In genomic region chr1:26909951-26910342, GRCh38 we compare ENCODE assay signal across 21 cellular contexts. TPM values are rescaled to one million over a fixed set of nuclear protein-coding genes. Genes with fewer than 3 reads are reported as not detected.
"Had no signal": no experiment of that assay in that cellular context is flagged by ENCODE, and none has a peak within 500 bp of the region (broad histone marks: within the 10 kb centered on the region; RNA-seq: fewer than 3 reads in every experiment).

No MANE protein-coding gene starts in this region.

- H3K4me3 Mint-ChIP-seq: activated B cell treated with CpG ODN at 0.5 μM for 24 hours; activated CD4-positive, alpha-beta memory T cell treated with anti-CD3 and anti-CD28 coated beads for 36 hours; activated CD4-positive, alpha-beta T cell treated with anti-CD3 and anti-CD28 coated beads, Interleukin-2, amount 10 ng/mL, durations not matched to agents 7 days and 5 days; activated naive CD4-positive, alpha-beta T cell treated with anti-CD3 and anti-CD28 coated beads, Interleukin-2, amount 10 ng/mL, durations not matched to agents 7 days and 5 days; activated naive CD8-positive, alpha-beta T cell treated with anti-CD3 and anti-CD28 coated beads for 36 hours; activated T-cell treated with anti-CD3 and anti-CD28 coated beads, Interleukin-2, amount 50 U/mL, for 4 hours had no signal

- H3K9me3 Mint-ChIP-seq: activated B cell treated with CpG ODN at 0.5 μM for 24 hours; activated CD4-positive, alpha-beta memory T cell treated with anti-CD3 and anti-CD28 coated beads for 36 hours; activated CD4-positive, alpha-beta T cell treated with anti-CD3 and anti-CD28 coated beads, Interleukin-2, amount 10 ng/mL, durations not matched to agents 7 days and 5 days; activated naive CD4-positive, alpha-beta T cell treated with anti-CD3 and anti-CD28 coated beads, Interleukin-2, amount 10 ng/mL, durations not matched to agents 7 days and 5 days; activated naive CD8-positive, alpha-beta T cell treated with anti-CD3 and anti-CD28 coated beads for 36 hours; activated T-cell treated with anti-CD3 and anti-CD28 coated beads, Interleukin-2, amount 50 U/mL, for 4 hours had no signal

- H3K27me3 Mint-ChIP-seq: activated B cell treated with CpG ODN at 0.5 μM for 24 hours; activated CD4-positive, alpha-beta memory T cell treated with anti-CD3 and anti-CD28 coated beads for 36 hours; activated naive CD8-positive, alpha-beta T cell treated with anti-CD3 and anti-CD28 coated beads for 36 hours had no signal

- DNase-seq: activated B cell treated with CpG ODN at 0.5 μM for 24 hours; activated CD4-positive, alpha-beta memory T cell treated with anti-CD3 and anti-CD28 coated beads for 36 hours; activated CD4-positive, alpha-beta T cell treated with anti-CD3 and anti-CD28 coated beads, Interleukin-2, amount 10 ng/mL, durations not matched to agents 7 days and 5 days; activated CD8-positive, alpha-beta memory T cell treated with anti-CD3 and anti-CD28 coated beads for 24 hours; activated gamma-delta T cell treated with Interleukin-2 at 50 U/mL for 16 hours; activated naive CD4-positive, alpha-beta T cell treated with anti-CD3 and anti-CD28 coated beads, Interleukin-2, amount 10 ng/mL, durations not matched to agents 7 days and 5 days; activated naive CD8-positive, alpha-beta T cell treated with anti-CD3 and anti-CD28 coated beads for 36 hours; activated T-cell treated with anti-CD3 and anti-CD28 coated beads, Interleukin-2, amount 50 U/mL, for 4 hours; Karpas-422; MM.1S; NCI-H1105; NCI-H1436; NCI-H1694 treated with DMSO at 0.1 percent for 48 hours; NCI-H2029 treated with DMSO at 0.1 percent for 48 hours; NCI-H510A treated with DMSO at 0.1 percent for 48 hours; NCI-H69; SHP77; T-helper 2 cell; T1000 had no signal

- H3K4me1 Mint-ChIP-seq: activated B cell treated with CpG ODN at 0.5 μM for 24 hours; activated CD4-positive, alpha-beta T cell treated with anti-CD3 and anti-CD28 coated beads, Interleukin-2, amount 10 ng/mL, durations not matched to agents 7 days and 5 days; activated naive CD4-positive, alpha-beta T cell treated with anti-CD3 and anti-CD28 coated beads, Interleukin-2, amount 10 ng/mL, durations not matched to agents 7 days and 5 days; activated naive CD8-positive, alpha-beta T cell treated with anti-CD3 and anti-CD28 coated beads for 36 hours had no signal

- H3K27ac Mint-ChIP-seq: activated B cell treated with CpG ODN at 0.5 μM for 24 hours; activated CD4-positive, alpha-beta memory T cell treated with anti-CD3 and anti-CD28 coated beads for 36 hours; activated naive CD4-positive, alpha-beta T cell treated with anti-CD3 and anti-CD28 coated beads, Interleukin-2, amount 10 ng/mL, durations not matched to agents 7 days and 5 days; activated naive CD8-positive, alpha-beta T cell treated with anti-CD3 and anti-CD28 coated beads for 36 hours had no signal

- H3K36me3 Mint-ChIP-seq: activated CD4-positive, alpha-beta memory T cell treated with anti-CD3 and anti-CD28 coated beads for 36 hours; activated naive CD4-positive, alpha-beta T cell treated with anti-CD3 and anti-CD28 coated beads, Interleukin-2, amount 10 ng/mL, durations not matched to agents 7 days and 5 days; activated naive CD8-positive, alpha-beta T cell treated with anti-CD3 and anti-CD28 coated beads for 36 hours had no signal

- ATAC-seq: activated T-cell treated with anti-CD3 and anti-CD28 coated beads, Interleukin-2, amount 50 U/mL, for 4 hours had no signal

RNA-seq across cellular contexts. Expression of gene NR0B2, which starts 3.8 kb away (rescaled TPM):
- total RNA-seq: activated B cell treated with CpG ODN at 0.5 μM for 24 hours; activated CD4-positive, alpha-beta memory T cell treated with anti-CD3 and anti-CD28 coated beads for 36 hours; activated CD4-positive, alpha-beta T cell treated with anti-CD3 and anti-CD28 coated beads, Interleukin-2, amount 10 ng/mL, durations not matched to agents 7 days and 5 days; activated naive CD8-positive, alpha-beta T cell treated with anti-CD3 and anti-CD28 coated beads for 36 hours; activated T-cell treated with anti-CD3 and anti-CD28 coated beads, Interleukin-2, amount 50 U/mL, for 4 hours; SK-MEL-5 had no signal

RNA-seq across cellular contexts. Expression of gene SFN, which starts 47.0 kb away (rescaled TPM):
- total RNA-seq: cardiac septum, SK-MEL-5 had no signal
